8 cellular contexts compared by ENCODE assay signal in genomic region chr15:90001683-90002427, GRCh38. TPM values are rescaled to one million over a fixed set of nuclear protein-coding genes. Genes with fewer than 3 reads are reported as not detected.
A peak's percentile ranks its signal among the peaks of the same experiment; 100 is the strongest.
DNase-seq lines count a peak whose midpoint lies in the region; ATAC-seq and TF ChIP-seq lines count a peak whose summit lies in the region.

No MANE protein-coding gene starts in this region.

- no peak for TF ChIP-seq CTCF in HL-60 (IDR thresholded peaks at IDR 0.05; ENCODE audit: insufficient read depth, low read length)

- intact Hi-C loops in left ventricle myocardium superior (cut with micrococcal nuclease) = no loop called here

- DNase-seq in NCI-H2227 (lab: John Stamatoyannopoulos, UW; ENCODE audit: unreplicated experiment) = peak; percentile 58
- no peak for DNase-seq in NCI-H2227 treated with DMSO at 0.1 percent for 48 hours (lab: John Stamatoyannopoulos, UW)
- DNase-seq in HL-60 (ENCODE audit: low read depth in 1 of 2, low spot score in 1 of 2) = peak; percentile 58 to 61
- DNase-seq in T follicular helper cell (ENCODE audit: low read depth) = peak; percentile 45
- DNase-seq in amniotic epithelial cell (ENCODE audit: low read depth) = peak; percentile 65
- DNase-seq in left ventricle myocardium superior = peak; percentile 72
- peak; percentile 65 for DNase-seq in retina

- no peaks in the 10 kb centered on the region for H3K27me3 ChIP-seq in HL-60 (ENCODE audit: insufficient read depth, poor library complexity, severe bottlenecking)

- ATAC-seq in left ventricle myocardium superior (peak; percentile 43), HG03095 (IDR thresholded peaks at IDR 0.05; ENCODE audit: unreplicated experiment) (no peak)

- peak overlapping the region; percentile 59 for H3K4me3 ChIP-seq in HL-60 (replicated peaks; ENCODE audit: insufficient read depth, low read length)

- H3K27ac ChIP-seq in HL-60 (replicated peaks) = peak overlapping the region; percentile 67

RNA-seq across cellular contexts. Expression of gene ZNF710, which starts 0.7 kb away (rescaled TPM):
- total RNA-seq in left ventricle myocardium superior = 6.1 TPM
